33 cellular contexts compared by ENCODE assay signal in the genomic region with DNA sequence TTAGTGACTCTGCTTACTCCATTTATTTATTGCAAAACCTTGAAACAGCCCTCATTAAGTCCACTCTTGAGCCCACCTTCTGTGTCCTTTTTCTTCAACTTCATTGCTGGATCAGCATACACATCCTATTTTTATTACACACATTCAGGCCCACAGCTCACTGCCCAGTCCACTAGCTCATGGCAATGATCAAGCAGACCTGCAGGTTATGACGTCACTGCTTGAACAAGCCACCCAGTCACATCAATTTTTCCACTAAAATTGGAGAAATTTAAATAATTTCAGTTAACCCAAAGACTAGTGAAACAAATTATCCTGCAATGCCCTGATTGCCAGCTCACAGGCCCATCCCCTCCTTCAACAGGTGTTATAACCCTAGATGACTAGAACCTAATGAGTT.
"Had no signal": no experiment of that assay in that cellular context is flagged by ENCODE, and none has a peak within 500 bp of the region (broad histone marks: within the 10 kb centered on the region; RNA-seq: fewer than 3 reads in every experiment).

No MANE protein-coding gene starts in this region.

- DNase-seq: activated effector memory CD4-positive, alpha-beta T cell treated with anti-CD3 and anti-CD28 coated beads, Interleukin-2, amount 50 U/mL, for 16 hours; activated effector memory CD4-positive, alpha-beta T cell treated with Interleukin-2 at 50 U/mL for 16 hours; activated gamma-delta T cell; activated gamma-delta T cell treated with Interleukin-2 at 50 U/mL for 16 hours; activated naive CD4-positive, alpha-beta T cell; activated naive CD4-positive, alpha-beta T cell treated with anti-CD3 and anti-CD28 coated beads for 36 hours; activated naive CD4-positive, alpha-beta T cell treated with anti-CD3 and anti-CD28 coated beads, Interleukin-2, amount 10 ng/mL, durations not matched to agents 7 days and 5 days; activated naive CD4-positive, alpha-beta T cell treated with anti-CD3 and anti-CD28 coated beads, Interleukin-2, amount 50 U/mL, for 16 hours; activated naive CD4-positive, alpha-beta T cell treated with Interleukin-2 at 50 U/mL for 16 hours; activated naive CD8-positive, alpha-beta T cell treated with anti-CD3 and anti-CD28 coated beads for 36 hours; activated naive CD8-positive, alpha-beta T cell treated with anti-CD3 and anti-CD28 coated beads, Interleukin-2, amount 10 ng/mL, durations not matched to agents 7 days and 5 days; activated naive CD8-positive, alpha-beta T cell treated with anti-CD3 and anti-CD28 coated beads, Interleukin-2, amount 50 U/mL, for 24 hours; activated T-cell treated with anti-CD3 and anti-CD28 coated beads, Interleukin-2, amount 50 U/mL, for 1 hour; activated T-cell treated with anti-CD3 and anti-CD28 coated beads, Interleukin-2, amount 50 U/mL, for 24 hours; activated T-cell treated with anti-CD3 and anti-CD28 coated beads, Interleukin-2, amount 50 U/mL, for 4 hours; activated T-cell treated with anti-CD3 and anti-CD28 coated beads, Interleukin-2, amount 50 U/mL, for 48 hours; activated T-cell treated with anti-CD3 and anti-CD28 coated beads, Interleukin-2, amount 50 U/mL, for 72 hours; adrenal gland; amniotic stem cell; amygdala; anterior cingulate cortex; aorta; body of pancreas; brain microvascular endothelial cell; caudate nucleus; central memory CD4-positive, alpha-beta T cell; cerebellar nuclear complex had no signal

- H3K27ac ChIP-seq: adrenal gland, ascending aorta, body of pancreas, brain microvascular endothelial cell, breast epithelium, cardiac muscle cell had no signal

- H3K36me3 ChIP-seq: adrenal gland, ascending aorta, brain microvascular endothelial cell, breast epithelium, cardiac muscle cell had no signal

- ATAC-seq: activated naive CD4-positive, alpha-beta T cell treated with anti-CD3 and anti-CD28 coated beads, Interleukin-2, amount 50 U/mL, for 72 hours; activated naive CD8-positive, alpha-beta T cell treated with anti-CD3 and anti-CD28 coated beads, Interleukin-2, amount 50 U/mL, for 24 hours; activated T-cell treated with anti-CD3 and anti-CD28 coated beads, Interleukin-2, amount 50 U/mL, for 4 hours; activated T-cell treated with anti-CD3 and anti-CD28 coated beads, Interleukin-2, amount 50 U/mL, for 72 hours; activated T-helper 17 cell treated with anti-CD3 and anti-CD28 coated beads, Interleukin-2, amount 50 U/mL, for 72 hours; body of pancreas had no signal

- H3K4me3 ChIP-seq: adrenal gland, ascending aorta, body of pancreas, breast epithelium, cardiac muscle cell had no signal

- H3K4me1 ChIP-seq: adrenal gland, ascending aorta, body of pancreas, breast epithelium had no signal

- FAIRE-seq: astrocyte had no signal

- H3K9me3 ChIP-seq: adrenal gland, ascending aorta, body of pancreas, breast epithelium had no signal

- H3K27me3 ChIP-seq: adrenal gland, ascending aorta, body of pancreas, brain microvascular endothelial cell, breast epithelium, cardiac muscle cell had no signal
